1 cellular context compared by ENCODE assay signal in genomic region chr7:107076781-107077698, GRCh38.
TF ChIP-seq lines count a peak whose summit lies in the region.

No MANE protein-coding gene starts in this region.

TF ChIP-seq in K562, 482 proteins besides CTCF, POLR2A, EP300 and RAD21 (continued from another document and continues in another):
- TF ChIP-seq ETS2 (tag; IDR thresholded peaks at IDR 0.05; ENCODE audit: borderline replicate concordance, poor library complexity, severe bottlenecking) (no peak), USF1 (CRISPR knock-in tag; IDR thresholded peaks at IDR 0.05) (no peak), E2F3 (CRISPR knock-in tag; IDR thresholded peaks at IDR 0.05) (no peak), SIN3A (IDR thresholded peaks at IDR 0.05; ENCODE audit: borderline replicate concordance in 2 of 2, control insufficient read depth in 1 of 2, low read depth in 2 of 2, low read length in 2 of 2) (no peak), ZKSCAN1 (IDR thresholded peaks at IDR 0.05; ENCODE audit: low read depth, low read length) (no peak), ZFP36 (IDR thresholded peaks at IDR 0.05; ENCODE audit: low read depth, low read length, partially characterized antibody) (no peak), MITF (IDR thresholded peaks at IDR 0.05) (no peak), ZNF766 (CRISPR knock-in tag; conservative IDR thresholded peaks at IDR 0.05) (no peak), SOX6 (IDR thresholded peaks at IDR 0.05) (no peak), NFIX (CRISPR knock-in tag; IDR thresholded peaks at IDR 0.05; ENCODE audit: low read depth) (no peak), NFE2L1 (tag; IDR thresholded peaks at IDR 0.05; ENCODE audit: borderline replicate concordance, low read depth) (0 out of 2 replicates have a peak, but pooled peaks have one; percentile 21), ILF3 (IDR thresholded peaks at IDR 0.05; ENCODE audit: borderline replicate concordance) (no peak), ZKSCAN3 (CRISPR knock-in tag; IDR thresholded peaks at IDR 0.05) (no peak), ADNP (tag; IDR thresholded peaks at IDR 0.05) (no peak), ZNF696 (CRISPR knock-in tag; conservative IDR thresholded peaks at IDR 0.05) (no peak), ZC3H8 (IDR thresholded peaks at IDR 0.05) (no peak), SETDB1 (IDR thresholded peaks at IDR 0.05; ENCODE audit: low read length) (no peak), SRSF7 (optimal IDR thresholded peaks at IDR 0.05; ENCODE audit: low read depth, low read length) (no peak), CBX5 (IDR thresholded peaks at IDR 0.05; ENCODE audit: borderline replicate concordance, low read depth) (no peak), FOS (IDR thresholded peaks at IDR 0.05; ENCODE audit: extremely low read depth, insufficient read length) (peak; percentile 68), SIN3B (IDR thresholded peaks at IDR 0.05; ENCODE audit: low read depth) (no peak), RBM25 (IDR thresholded peaks at IDR 0.05; ENCODE audit: low read depth, low read length, severe bottlenecking) (no peak), AFF4 (CRISPR knock-in tag; IDR thresholded peaks at IDR 0.05) (no peak), FOXA3 (CRISPR knock-in tag; conservative IDR thresholded peaks at IDR 0.05 in 1 of 2, IDR thresholded peaks at IDR 0.05 in 1 of 2) (no peak), PPARD (CRISPR knock-in tag; IDR thresholded peaks at IDR 0.05) (no peak), BCOR (IDR thresholded peaks at IDR 0.05) (no peak), MAFK (IDR thresholded peaks at IDR 0.05; ENCODE audit: low read length) (peak; percentile 40; the same call in 1 of the 2 replicates), HNRNPK (IDR thresholded peaks at IDR 0.05; ENCODE audit: low read depth, low read length, poor library complexity, severe bottlenecking) (no peak), POLR2G (IDR thresholded peaks at IDR 0.05; ENCODE audit: low read depth, low read length) (no peak), FOXO4 (CRISPR knock-in tag; IDR thresholded peaks at IDR 0.05) (no peak), RAD51 (IDR thresholded peaks at IDR 0.05; ENCODE audit: borderline replicate concordance, low read depth) (0 out of 2 replicates have a peak, but pooled peaks have one; percentile 7), E2F1 (CRISPR knock-in tag; IDR thresholded peaks at IDR 0.05) (no peak), ATF7 (IDR thresholded peaks at IDR 0.05) (peak; percentile 77; the same call in 1 of the 2 replicates), TAF7 (tag; IDR thresholded peaks at IDR 0.05) (no peak), ZNF133 (CRISPR knock-in tag; IDR thresholded peaks at IDR 0.05) (no peak), ZNF24 (IDR thresholded peaks at IDR 0.05) (no peak), SIX5 (IDR thresholded peaks at IDR 0.05; ENCODE audit: borderline replicate concordance in 1 of 2, insufficient read depth in 1 of 2, low read depth in 1 of 2, low read length in 2 of 2) (no peak), ZNF408 (CRISPR knock-in tag; IDR thresholded peaks at IDR 0.05; ENCODE audit: low read depth) (no peak), ZNF57 (CRISPR knock-in tag; IDR thresholded peaks at IDR 0.05) (no peak), L3MBTL2 (IDR thresholded peaks at IDR 0.05) (peak; percentile 19; the same call in 1 of the 2 replicates), BMI1 (IDR thresholded peaks at IDR 0.05; ENCODE audit: low read length) (no peak), NCOA1 (IDR thresholded peaks at IDR 0.05; ENCODE audit: low read depth) (no peak), GATA2 (CRISPR knock-in tag; IDR thresholded peaks at IDR 0.05) (no peak), IRF9 (tag; IDR thresholded peaks at IDR 0.05) (no peak), CCAR2 (IDR thresholded peaks at IDR 0.05; ENCODE audit: low read depth, low read length) (no peak), ZNF76 (CRISPR knock-in tag; IDR thresholded peaks at IDR 0.05; ENCODE audit: borderline replicate concordance) (no peak), MEIS2 (IDR thresholded peaks at IDR 0.05; ENCODE audit: partially characterized antibody) (no peak), ZNF23 (CRISPR knock-in tag; IDR thresholded peaks at IDR 0.05) (peak; percentile 8; the same call in 1 of the 2 replicates), TCF15 (CRISPR knock-in tag; IDR thresholded peaks at IDR 0.05) (no peak), SMARCB1 (IDR thresholded peaks at IDR 0.05; ENCODE audit: insufficient read length, low read depth) (no peak), DMBX1 (CRISPR knock-in tag; IDR thresholded peaks at IDR 0.05; ENCODE audit: borderline replicate concordance) (peak; percentile 50; the same call in 1 of the 2 replicates), SUPT5H (IDR thresholded peaks at IDR 0.05) (no peak)
- TF ChIP-seq, protein P1, sequence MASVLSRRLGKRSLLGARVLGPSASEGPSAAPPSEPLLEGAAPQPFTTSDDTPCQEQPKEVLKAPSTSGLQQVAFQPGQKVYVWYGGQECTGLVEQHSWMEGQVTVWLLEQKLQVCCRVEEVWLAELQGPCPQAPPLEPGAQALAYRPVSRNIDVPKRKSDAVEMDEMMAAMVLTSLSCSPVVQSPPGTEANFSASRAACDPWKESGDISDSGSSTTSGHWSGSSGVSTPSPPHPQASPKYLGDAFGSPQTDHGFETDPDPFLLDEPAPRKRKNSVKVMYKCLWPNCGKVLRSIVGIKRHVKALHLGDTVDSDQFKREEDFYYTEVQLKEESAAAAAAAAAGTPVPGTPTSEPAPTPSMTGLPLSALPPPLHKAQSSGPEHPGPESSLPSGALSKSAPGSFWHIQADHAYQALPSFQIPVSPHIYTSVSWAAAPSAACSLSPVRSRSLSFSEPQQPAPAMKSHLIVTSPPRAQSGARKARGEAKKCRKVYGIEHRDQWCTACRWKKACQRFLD (CRISPR knock-in tag; IDR thresholded peaks at IDR 0.05) = no peak
- TF ChIP-seq, protein P2, sequence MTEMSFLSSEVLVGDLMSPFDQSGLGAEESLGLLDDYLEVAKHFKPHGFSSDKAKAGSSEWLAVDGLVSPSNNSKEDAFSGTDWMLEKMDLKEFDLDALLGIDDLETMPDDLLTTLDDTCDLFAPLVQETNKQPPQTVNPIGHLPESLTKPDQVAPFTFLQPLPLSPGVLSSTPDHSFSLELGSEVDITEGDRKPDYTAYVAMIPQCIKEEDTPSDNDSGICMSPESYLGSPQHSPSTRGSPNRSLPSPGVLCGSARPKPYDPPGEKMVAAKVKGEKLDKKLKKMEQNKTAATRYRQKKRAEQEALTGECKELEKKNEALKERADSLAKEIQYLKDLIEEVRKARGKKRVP (CRISPR knock-in tag; IDR thresholded peaks at IDR 0.05) = no peak
- TF ChIP-seq, protein P3, sequence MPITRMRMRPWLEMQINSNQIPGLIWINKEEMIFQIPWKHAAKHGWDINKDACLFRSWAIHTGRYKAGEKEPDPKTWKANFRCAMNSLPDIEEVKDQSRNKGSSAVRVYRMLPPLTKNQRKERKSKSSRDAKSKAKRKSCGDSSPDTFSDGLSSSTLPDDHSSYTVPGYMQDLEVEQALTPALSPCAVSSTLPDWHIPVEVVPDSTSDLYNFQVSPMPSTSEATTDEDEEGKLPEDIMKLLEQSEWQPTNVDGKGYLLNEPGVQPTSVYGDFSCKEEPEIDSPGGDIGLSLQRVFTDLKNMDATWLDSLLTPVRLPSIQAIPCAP (CRISPR knock-in tag; IDR thresholded peaks at IDR 0.05; ENCODE audit: borderline replicate concordance) = no peak
- TF ChIP-seq, protein P4, sequence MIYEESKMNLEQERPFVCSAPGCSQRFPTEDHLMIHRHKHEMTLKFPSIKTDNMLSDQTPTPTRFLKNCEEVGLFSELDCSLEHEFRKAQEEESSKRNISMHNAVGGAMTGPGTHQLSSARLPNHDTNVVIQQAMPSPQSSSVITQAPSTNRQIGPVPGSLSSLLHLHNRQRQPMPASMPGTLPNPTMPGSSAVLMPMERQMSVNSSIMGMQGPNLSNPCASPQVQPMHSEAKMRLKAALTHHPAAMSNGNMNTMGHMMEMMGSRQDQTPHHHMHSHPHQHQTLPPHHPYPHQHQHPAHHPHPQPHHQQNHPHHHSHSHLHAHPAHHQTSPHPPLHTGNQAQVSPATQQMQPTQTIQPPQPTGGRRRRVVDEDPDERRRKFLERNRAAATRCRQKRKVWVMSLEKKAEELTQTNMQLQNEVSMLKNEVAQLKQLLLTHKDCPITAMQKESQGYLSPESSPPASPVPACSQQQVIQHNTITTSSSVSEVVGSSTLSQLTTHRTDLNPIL (CRISPR knock-in tag; IDR thresholded peaks at IDR 0.05) = no peak
- TF ChIP-seq, protein P5, sequence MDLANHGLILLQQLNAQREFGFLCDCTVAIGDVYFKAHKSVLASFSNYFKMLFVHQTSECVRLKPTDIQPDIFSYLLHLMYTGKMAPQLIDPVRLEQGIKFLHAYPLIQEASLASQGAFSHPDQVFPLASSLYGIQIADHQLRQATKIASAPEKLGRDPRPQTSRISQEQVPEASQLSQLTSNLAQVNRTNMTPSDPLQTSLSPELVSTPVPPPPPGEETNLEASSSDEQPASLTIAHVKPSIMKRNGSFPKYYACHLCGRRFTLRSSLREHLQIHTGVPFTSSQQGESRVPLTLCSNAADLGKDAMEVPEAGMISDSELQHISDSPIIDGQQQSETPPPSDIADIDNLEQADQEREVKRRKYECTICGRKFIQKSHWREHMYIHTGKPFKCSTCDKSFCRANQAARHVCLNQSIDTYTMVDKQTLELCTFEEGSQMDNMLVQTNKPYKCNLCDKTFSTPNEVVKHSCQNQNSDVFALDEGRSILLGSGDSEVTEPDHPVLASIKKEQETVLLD (IDR thresholded peaks at IDR 0.05) = no peak; the same call in 1 of the 2 replicates
